10 cellular contexts compared by ENCODE assay signal in the genomic region with DNA sequence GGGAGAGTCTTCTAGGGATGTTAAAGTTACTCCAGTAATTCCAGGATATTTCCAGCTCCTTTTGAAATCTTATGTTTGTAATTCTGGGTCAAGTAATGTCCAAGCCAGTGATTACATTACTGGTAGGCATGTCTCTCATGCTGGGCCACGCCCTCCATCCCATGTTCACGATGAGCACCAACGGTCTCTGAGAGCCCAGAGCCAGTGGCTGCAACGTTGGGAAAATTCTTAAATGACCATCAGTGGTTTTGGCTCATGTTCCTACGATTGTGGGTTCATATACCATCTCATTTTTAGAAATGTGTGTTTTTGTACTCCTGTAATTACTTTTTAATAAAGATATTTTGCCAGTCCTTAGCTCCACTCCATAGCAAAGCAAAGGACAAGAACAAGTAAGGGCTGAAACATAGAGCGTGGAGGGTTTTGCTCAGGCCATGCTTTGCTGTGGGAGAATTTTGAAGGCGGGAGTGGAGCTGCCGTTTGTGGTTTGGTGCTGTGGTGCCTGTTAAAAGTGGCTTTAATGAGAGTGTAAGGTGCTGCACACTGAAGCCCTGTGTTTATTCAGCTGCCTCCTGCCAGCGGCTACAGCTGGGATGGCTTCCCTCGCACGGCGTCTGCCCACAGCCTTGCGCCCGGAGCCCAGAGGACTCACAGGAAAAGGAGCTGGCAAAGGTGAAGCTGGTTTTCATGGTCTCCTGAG. TPM values are rescaled to one million over a fixed set of nuclear protein-coding genes. Genes with fewer than 3 reads are reported as not detected.
DNase-seq lines count a peak whose midpoint lies in the region; ATAC-seq and TF ChIP-seq lines count a peak whose summit lies in the region.
"Had no signal": no experiment of that assay in that cellular context is flagged by ENCODE, and none has a peak within 500 bp of the region (broad histone marks: within the 10 kb centered on the region; RNA-seq: fewer than 3 reads in every experiment).

No MANE protein-coding gene starts in this region.

- no peak overlapping the region for H3K4me3 ChIP-seq in IMR-90 (ENCODE audit: insufficient read depth, low read depth, low read length)
- no peak overlapping the region for H3K4me3 ChIP-seq in sigmoid colon

- H3K9ac ChIP-seq in IMR-90 (ENCODE audit: low read depth, low read length) = no peak overlapping the region

- H2AK9ac ChIP-seq in IMR-90 (replicated peaks; ENCODE audit: low read depth, low read length, poor library complexity) = peak overlapping the region; percentile 74

- 0 out of 2 replicates have a peak overlapping the region, but pooled peaks have one; percentile 11 for H2AK5ac ChIP-seq in IMR-90 (ENCODE audit: low read depth, low read length)

- no TSS peak for BruUV-seq in IMR-90 (replicated peaks; lab: Mats Ljungman, UMichigan)

- H2BK5ac ChIP-seq in IMR-90 (ENCODE audit: low read depth, low read length, poor library complexity, severe bottlenecking) = no peak overlapping the region

- H3K4me2 ChIP-seq in IMR-90 (ENCODE audit: low read depth, low read length) = no peak overlapping the region

- H3K36me3 ChIP-seq in IMR-90 (ENCODE audit: control insufficient read depth, insufficient read depth, low read length) (peaks cover 7% of the 10 kb centered on the region; the same call in 1 of the 2 replicates), sigmoid colon (peaks cover 0 to 6% (median under 1%) of the 10 kb centered on the region in 4 donors)

- POLR2A ChIA-PET in IMR-90 (lab: Charles Lee; ENCODE audit: unreplicated experiment) = no interaction called here

- 76% methylated on average over 4 of the region's 14 CpGs; no CpG with 5 or more reads in 1 of the 2 experiments for WGBS in IMR-90 (ENCODE audit: extremely low coverage in 2 of 2, insufficient read length in 1 of 2), 2 experiments
- WGBS in sigmoid colon, 2 donors = 19 to 58% methylated on average over 14 of the region's 14 CpGs

- no peak for TF ChIP-seq RAD21 in IMR-90 (IDR thresholded peaks at IDR 0.05; ENCODE audit: low read length)

- no peaks in the 10 kb centered on the region for H3K27me3 ChIP-seq in IMR-90 (ENCODE audit: control insufficient read depth, insufficient read depth, low read length)
- H3K27me3 ChIP-seq in sigmoid colon = no peaks in the 10 kb centered on the region

- H3K79me1 ChIP-seq in IMR-90 (ENCODE audit: low read depth in 1 of 2, low read length in 2 of 2) = peaks cover 7 to 36% of the 10 kb centered on the region in 2 experiments; a peak in 3 of 4 replicates

- H2AFZ ChIP-seq in IMR-90 (replicated peaks; ENCODE audit: low read length, poor library complexity) = peak overlapping the region; percentile 44

- H3K4ac ChIP-seq in IMR-90 (ENCODE audit: low read depth, low read length) = peak overlapping the region; percentile 15

- no peak overlapping the region for H3K23ac ChIP-seq in IMR-90 (ENCODE audit: low read depth, low read length)

- dilution Hi-C loops in IMR-90 (cut with HindIII; ENCODE audit: low sequenced_read_pairs, unreplicated experiment) = no loop called here

- H2BK15ac ChIP-seq in IMR-90 (ENCODE audit: low read depth, low read length) = no peak overlapping the region

- H3K9me1 ChIP-seq in IMR-90 (ENCODE audit: insufficient read depth, low read length) = peaks cover 13% of the 10 kb centered on the region; the same call in 1 of the 2 replicates

- peak; percentile 45 for DNase-seq in IMR-90
- peak; percentile 93 for DNase-seq in NCI-H510A treated with DMSO at 0.1 percent for 48 hours (lab: John Stamatoyannopoulos, UW)
- no peak for DNase-seq in epithelial cell of prostate (ENCODE audit: low read depth, low spot score)
- no peak for DNase-seq in sigmoid colon
- no peak for DNase-seq in Right ventricle myocardium superior
- DNase-seq in activated naive CD4-positive, alpha-beta T cell treated with Interleukin-2 at 50 U/mL for 16 hours = no peak
- no peak for DNase-seq in NCI-H524 (lab: John Stamatoyannopoulos, UW)
- DNase-seq: activated CD4-positive, alpha-beta memory T cell treated with anti-CD3 and anti-CD28 coated beads, Interleukin-2, amount 10 ng/mL, durations not matched to agents 7 days and 5 days; DMS 273 treated with DMSO at 0.1 percent for 48 hours had no signal

- H4K20me1 ChIP-seq in IMR-90 (ENCODE audit: insufficient read depth, low read length) = peaks cover 6% of the 10 kb centered on the region; the same call in 1 of the 2 replicates

- H3K4me1 ChIP-seq in IMR-90 (ENCODE audit: control insufficient read depth, insufficient read depth, low read length) (peaks cover 19% of the 10 kb centered on the region), sigmoid colon (peaks cover 0 to 85% (median 61%) of the 10 kb centered on the region in 4 donors)

- H4K8ac ChIP-seq in IMR-90 (ENCODE audit: low read depth in 2 of 2, low read length in 2 of 2) = no peak overlapping the region

- TF ChIP-seq EP300 in sigmoid colon (IDR thresholded peaks at IDR 0.05) = no peak

- H4K91ac ChIP-seq in IMR-90 (ENCODE audit: insufficient read depth, low read depth, low read length) = no peak overlapping the region; the same call in 1 of the 2 replicates

- H2BK20ac ChIP-seq in IMR-90 (ENCODE audit: low read depth, low read length) = peak overlapping the region; percentile 38; the same call in 1 of the 2 replicates

- no peak overlapping the region for H4K5ac ChIP-seq in IMR-90 (ENCODE audit: low read depth, low read length)

- no peak overlapping the region for H2BK120ac ChIP-seq in IMR-90 (ENCODE audit: low read depth, low read length)

- H3K9me3 ChIP-seq in IMR-90 (ENCODE audit: control insufficient read depth, insufficient read depth, low read length) = peaks cover 5% of the 10 kb centered on the region; the same call in 1 of the 2 replicates
- H3K9me3 ChIP-seq in sigmoid colon = no peaks in the 10 kb centered on the region

- H3K18ac ChIP-seq in IMR-90 (ENCODE audit: low read depth, low read length) = no peak overlapping the region

- intact Hi-C loops in IMR-90 (cut with micrococcal nuclease) (no loop called here), sigmoid colon (cut with DNase I) (no loop called here), Right ventricle myocardium superior (cut with DNase I) (no loop called here)

- H3K14ac ChIP-seq in IMR-90 (replicated peaks; ENCODE audit: low read depth, low read length) = no peak overlapping the region

- no peak for TF ChIP-seq POLR2A in IMR-90 (IDR thresholded peaks at IDR 0.05; ENCODE audit: low read depth, low read length)
- no peak for TF ChIP-seq POLR2A in sigmoid colon (IDR thresholded peaks at IDR 0.05)

- TF ChIP-seq CTCF in IMR-90 (conservative IDR thresholded peaks at IDR 0.05; ENCODE audit: low read depth, low read length) = no peak
- no peak for TF ChIP-seq CTCF in sigmoid colon (IDR thresholded peaks at IDR 0.05)

- CTCF ChIA-PET in IMR-90 (lab: Yijun Ruan, JAX) = interaction anchor here (1.0 to 2.9 kb wide), 3 partner anchors 8 to 44 kb away, joined by 3 to 14 read pairs (median 3); no protein-coding TSS in a partner anchor

- H3K56ac ChIP-seq in IMR-90 (ENCODE audit: extremely low read depth, insufficient read depth, low read length) = no peak overlapping the region

- in situ Hi-C loops in IMR-90 (cut with MboI; ENCODE audit: low sequenced_read_pairs) = no loop called here

- no peak overlapping the region for H3K27ac ChIP-seq in IMR-90 (ENCODE audit: insufficient read depth, low read length)
- peak overlapping the region; percentile 85 for H3K27ac ChIP-seq in epithelial cell of prostate
- peak overlapping the region; percentile 62 to 93 (median 81) for H3K27ac ChIP-seq in sigmoid colon

- peak; percentile 3; the same call in 1 of the 2 replicates for ATAC-seq in IMR-90 (ENCODE audit: low read depth)
- ATAC-seq in Right ventricle myocardium superior (ENCODE audit: poor library complexity) = no peak
- ATAC-seq in GM21367 (IDR thresholded peaks at IDR 0.05; ENCODE audit: unreplicated experiment) = no peak

TF ChIP-seq in IMR-90, 13 proteins besides CTCF, POLR2A, EP300 and RAD21:
- TF ChIP-seq MXI1 (IDR thresholded peaks at IDR 0.05; ENCODE audit: borderline replicate concordance, low read depth, low read length) = no peak
TF ChIP-seq in IMR-90: peak in this region for 0.

RNA-seq across cellular contexts. Expression of gene VANGL1, which starts 28.9 kb away (rescaled TPM):
- 6.1 and 7.5 TPM in 2 replicates for total RNA-seq in IMR-90 (2012; rRNA removed)
- 6.7 and 7.5 TPM in 2 replicates for polyA plus RNA-seq in IMR-90 (2012; rRNA removed)
- polyA plus RNA-seq in IMR-90 (2012; cell fraction: cytosol; rRNA removed) = 3.2 and 4.9 TPM in 2 replicates
- 2.0 and 2.8 TPM in 2 replicates for polyA plus RNA-seq in IMR-90 (2012; cell fraction: nucleus; rRNA removed; ENCODE audit: low replicate concordance)
- 10 to 100 TPM in 1 of 4 donors, 1 to 10 TPM in 3; 7.1 to 14.7 (median 8.1) TPM for total RNA-seq in sigmoid colon
- polyA plus RNA-seq in sigmoid colon = 1 to 10 TPM; 1.2 to 5.0 (median 2.5) TPM
- 5.2 TPM for total RNA-seq in Right ventricle myocardium superior

Comparison
In these comparisons a context has a peak if more than half of its experiments do, and no peak if none do; other contexts are left out.
1. DNase-seq: peak in IMR-90 (single experiment) and NCI-H510A treated with DMSO at 0.1 percent for 48 hours (single experiment); none in epithelial cell of prostate (single experiment), sigmoid colon (single experiment), Right ventricle myocardium superior (single experiment), activated naive CD4-positive, alpha-beta T cell treated with Interleukin-2 at 50 U/mL for 16 hours (single experiment) and NCI-H524 (0 of 2).